Comparison of ENCODE assay signal across 6 cellular contexts in the genomic region with DNA sequence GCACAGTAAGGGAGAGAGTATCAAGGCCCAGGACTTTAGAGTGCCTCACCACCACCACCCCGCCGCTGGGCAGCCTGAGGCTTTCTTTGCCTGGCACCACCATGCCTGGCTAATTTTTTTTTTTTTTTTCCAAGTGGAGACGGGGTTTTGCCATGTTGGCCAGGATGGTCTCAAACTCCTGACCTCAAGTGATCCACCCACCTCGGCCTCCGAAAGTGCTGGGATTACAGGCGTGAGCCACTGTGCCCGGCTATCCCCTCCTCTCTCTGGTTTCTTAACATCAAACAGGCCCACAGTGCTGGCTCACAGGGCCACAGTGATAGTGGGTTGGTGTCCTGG. TPM values are rescaled to one million over a fixed set of nuclear protein-coding genes. Genes with fewer than 3 reads are reported as not detected.
DNase-seq lines count a peak whose midpoint lies in the region; ATAC-seq, FAIRE-seq and TF ChIP-seq lines count a peak whose summit lies in the region.
"Not testable (repeated sequence)": the region's sequence is repeated elsewhere in the genome, so short reads cannot be mapped to it uniquely, and the experiment has no call there.

No MANE protein-coding gene starts in this region.

- H3K4me3 Mint-ChIP-seq in T-cell (peak overlapping the region; percentile 68 to 78 (median 72)), nephron (peak overlapping the region in 2 of 3 experiments; percentile 57 to 60)

- H3K4me3 ChIP-seq in GM06990 (replicated peaks; ENCODE audit: low read depth, low read length) (peak overlapping the region; percentile 67), K562 (peak overlapping the region; percentile 10), thoracic aorta (peak overlapping the region; percentile 64)
- not testable (repeated sequence) for H3K4me3 ChIP-seq in cardiac muscle cell

- not testable (repeated sequence) for FAIRE-seq in K562 (lab: Jason Lieb, UNC)

- H3K4me2 ChIP-seq in K562 (ENCODE audit: insufficient read depth, low read length) = peak overlapping the region; percentile 88

- peaks cover 23% of the 10 kb centered on the region; the same call in 1 of the 2 replicates for H4K20me1 ChIP-seq in K562 (replicated peaks; ENCODE audit: control insufficient read depth, insufficient read depth, low read length)

- H3K36me3 ChIP-seq in GM06990 (ENCODE audit: control insufficient read depth, insufficient read depth, low read length) (peaks cover 31% of the 10 kb centered on the region), K562 (ENCODE audit: control insufficient read depth, insufficient read depth, low read length) (peaks cover 67% of the 10 kb centered on the region)
- H3K36me3 ChIP-seq in cardiac muscle cell, thoracic aorta: not testable (repeated sequence)

- H3K4me1 Mint-ChIP-seq in T-cell = peaks cover 63 to 70% (median 64%) of the 10 kb centered on the region in 3 donors
- peaks cover 13% of the 10 kb centered on the region for H3K4me1 Mint-ChIP-seq in nephron

- H3K9me1 ChIP-seq in K562 (ENCODE audit: control insufficient read depth, insufficient read depth, low read length) = not testable (repeated sequence)

- peak overlapping the region; percentile 73 for H3K27ac ChIP-seq in K562 (ENCODE audit: extremely low read depth, low read depth, low read length)
- H3K27ac ChIP-seq in cardiac muscle cell = peak overlapping the region; percentile 12
- H3K27ac ChIP-seq in thoracic aorta = peak overlapping the region; percentile 85 to 96

- in situ Hi-C loops in K562 (cut with MboI) = not testable (repeated sequence)

- H2AFZ ChIP-seq in K562 (ENCODE audit: low read depth, low read length) = not testable (repeated sequence)

- TF ChIP-seq POLR2A in K562 (conservative IDR thresholded peaks at IDR 0.05) = not testable (repeated sequence)

- TF ChIP-seq CTCF in GM06990 (IDR thresholded peaks at IDR 0.05; ENCODE audit: insufficient read depth, low read length, poor library complexity, severe bottlenecking); K562 (IDR thresholded peaks at IDR 0.05 in 2 of 3, conservative IDR thresholded peaks at IDR 0.05 in 1 of 3; ENCODE audit: insufficient read depth in 2 of 3, low read depth in 1 of 3, low read length in 3 of 3); cardiac muscle cell (IDR thresholded peaks at IDR 0.05; ENCODE audit: low read depth, low read length); nephron (IDR thresholded peaks at IDR 0.05; ENCODE audit: unreplicated experiment in 3 of 3); thoracic aorta (IDR thresholded peaks at IDR 0.05): not testable (repeated sequence)

- POLR2A ChIA-PET in T-cell (lab: Charles Lee) (interaction anchor here (0.5 to 0.7 kb wide), 2 partner anchors 22 to 178 kb away, joined by 4 to 7 read pairs; no protein-coding TSS in a partner anchor), K562 (lab: Yijun Ruan, JAX) (interaction anchor here (0.6 to 1.4 kb wide), 4 partner anchors 8 to 25 kb away, joined by 3 to 4 read pairs (median 4); no protein-coding TSS in a partner anchor)

- peaks cover 86% of the 10 kb centered on the region for H3K79me2 ChIP-seq in K562 (ENCODE audit: control insufficient read depth, insufficient read depth, low read length)

- not testable (repeated sequence) for DNase-seq in GM06990 (ENCODE audit: extremely low read depth, insufficient read length); K562 (ENCODE audit: extremely low read depth in 1 of 4, low spot score in 3 of 4); cardiac muscle cell (ENCODE audit: low read depth in 1 of 2, low spot score in 1 of 2); thoracic aorta (ENCODE audit: low spot score)
- peak in 1 of 34 experiments; percentile 11 for DNase-seq in T-cell

- TF ChIP-seq RAD21 in K562 (CRISPR knock-in tag; conservative IDR thresholded peaks at IDR 0.05 in 1 of 2, IDR thresholded peaks at IDR 0.05 in 1 of 2) = not testable (repeated sequence)

- H3K36me3 Mint-ChIP-seq in T-cell = peaks cover 17% of the 10 kb centered on the region
- not testable (repeated sequence) for H3K36me3 Mint-ChIP-seq in nephron (ENCODE audit: low read depth)

- CTCF ChIA-PET in T-cell (lab: Charles Lee) = interaction anchor here in 1 of 2 donors (0.6 to 0.9 kb wide), 2 partner anchors 29 to 87 kb away, joined by 4 to 5 read pairs; a partner anchor contains a TSS
- CTCF ChIA-PET in K562 (lab: Yijun Ruan, JAX; ENCODE audit: low intra/inter-chr PET ratio) = not testable (repeated sequence)

- H3K9ac ChIP-seq in K562 (ENCODE audit: insufficient read depth in 1 of 2, low read depth in 2 of 2, low read length in 2 of 2) = peak overlapping the region; percentile 64 to 82

- not testable (repeated sequence) for H3K27me3 Mint-ChIP-seq in T-cell; nephron (ENCODE audit: low read depth)

- not testable (repeated sequence) for TF ChIP-seq EP300 in K562 (IDR thresholded peaks at IDR 0.05; ENCODE audit: low read length)

- H3K4me1 ChIP-seq in K562 (replicated peaks in 1 of 2; ENCODE audit: control insufficient read depth in 2 of 2, insufficient read depth in 2 of 2, low read length in 2 of 2) (peaks cover 27 to 58% of the 10 kb centered on the region in 2 experiments), thoracic aorta (ENCODE audit: control insufficient read depth in 1 of 2, low read depth in 2 of 2) (peaks cover 26 to 53% of the 10 kb centered on the region in 2 donors)
- H3K4me1 ChIP-seq in cardiac muscle cell (ENCODE audit: low read depth) = not testable (repeated sequence)

- BruUV-seq in K562 (replicated peaks; lab: Mats Ljungman, UMichigan) = not testable (repeated sequence)

- not testable (repeated sequence) for H3K27me3 ChIP-seq in GM06990 (replicated peaks; ENCODE audit: control insufficient read depth, insufficient read depth, low read length); K562 (ENCODE audit: control insufficient read depth in 2 of 2, insufficient read depth in 2 of 2, low read length in 2 of 2); cardiac muscle cell; thoracic aorta (replicated peaks; ENCODE audit: insufficient read depth)

- H3K9me3 Mint-ChIP-seq in T-cell, nephron: not testable (repeated sequence)

- H3K9me3 ChIP-seq in K562 (replicated peaks; ENCODE audit: control insufficient read depth, insufficient read depth, low read depth, low read length); cardiac muscle cell (ENCODE audit: low read depth); thoracic aorta: not testable (repeated sequence)

- intact Hi-C loops in K562 (cut with micrococcal nuclease) = not testable (repeated sequence)

- not testable (repeated sequence) for ATAC-seq in T-cell (replicated peaks in 1 of 4); K562; thoracic aorta (ENCODE audit: insufficient number of reproducible peaks, low FRiP score, low read depth)

- 54% methylated on average over 7 of the region's 7 CpGs for WGBS in K562 (ENCODE audit: insufficient coverage, low coverage, missing lambda C conversion rate)

- peak overlapping the region; percentile 93 to 95 for H3K27ac Mint-ChIP-seq in T-cell
- H3K27ac Mint-ChIP-seq in nephron = peak overlapping the region; percentile 34 to 85 (median 84)

RNA-seq across cellular contexts. Expression of a gene that starts 5.1 kb away (rescaled TPM):
- total RNA-seq in T-cell (100 to 1,000 TPM; 131 to 232 (median 203) TPM), K562 (2014; rRNA removed) (357 and 436 TPM in 2 replicates), K562 (2014; rRNA removed; fragmentation: Illumina TruSeq; extraction: Trizol) (77.8 and 81.5 TPM in 2 replicates), K562 (2015; rRNA removed; fragmentation: Illumina TruSeq; extraction: Trizol) (216 and 235 TPM in 2 replicates), K562 (2021) (187 and 221 TPM in 2 replicates), cardiac muscle cell (38.7 and 61.7 TPM in 2 replicates), thoracic aorta (100 to 1,000 TPM; 266 to 350 TPM)
- total RNA-seq in K562 (2011; cell fraction: chromatin; rRNA removed; ENCODE audit: low replicate concordance) = 99.9 and 272 TPM in 2 replicates
- 195 and 204 TPM in 2 replicates for total RNA-seq in K562 (2011; cell fraction: nucleolus; rRNA removed)
- 146 and 192 TPM in 2 replicates for total RNA-seq in K562 (2011; cell fraction: nucleoplasm; rRNA removed)
- polyA plus RNA-seq in K562 (2011; rRNA removed) (211 and 213 TPM in 2 replicates), K562 (2014; fragmentation: Illumina TruSeq; extraction: Trizol) (93.3 and 345 TPM in 2 replicates), K562 (2014; fragmentation: Nextera tagmentation; extraction: Ambion mirVana) (10 to 100 TPM in 1 of 2 experiments, 1 to 10 TPM in 1; 6.7 to 38.7 TPM), K562 (2014; rRNA removed) (308 and 407 TPM in 2 replicates), cardiac muscle cell (49.3 and 56.1 TPM in 2 replicates)
- polyA plus RNA-seq in K562 (2011; cell fraction: cytosol; rRNA removed) = 307 and 633 TPM in 2 replicates
- polyA plus RNA-seq in K562 (2011; cell fraction: nucleus; rRNA removed) = 159 and 253 TPM in 2 replicates
- 510 and 518 TPM in 2 replicates for polyA plus RNA-seq in K562 (2012)
- polyA minus RNA-seq in K562 (2011; rRNA and poly(A)+ RNA removed) = 59.3 and 102 TPM in 2 replicates
- 118 and 133 TPM in 2 replicates for polyA minus RNA-seq in K562 (2011; cell fraction: cytosol; rRNA and poly(A)+ RNA removed)
- polyA minus RNA-seq in K562 (2011; cell fraction: nucleus; rRNA and poly(A)+ RNA removed) = 73.5 and 76.2 TPM in 2 replicates

RNA-seq across cellular contexts. Expression of a gene that starts 28.7 kb away (rescaled TPM):
- total RNA-seq in T-cell = 10 to 100 TPM; 48.1 to 75.7 (median 67.4) TPM
- 27.1 and 32.8 TPM in 2 replicates for total RNA-seq in K562 (2011; cell fraction: chromatin; rRNA removed; ENCODE audit: low replicate concordance)
- 19.1 and 20.0 TPM in 2 replicates for total RNA-seq in K562 (2011; cell fraction: nucleolus; rRNA removed)
- total RNA-seq in K562 (2011; cell fraction: nucleoplasm; rRNA removed) = 28.5 and 49.1 TPM in 2 replicates
- total RNA-seq in K562 (2014; rRNA removed) = 105 and 108 TPM in 2 replicates
- total RNA-seq in K562 (2014; rRNA removed; fragmentation: Illumina TruSeq; extraction: Trizol) = 129 and 138 TPM in 2 replicates
- total RNA-seq in K562 (2015; rRNA removed; fragmentation: Illumina TruSeq; extraction: Trizol) = 161 and 162 TPM in 2 replicates
- 161 and 182 TPM in 2 replicates for total RNA-seq in K562 (2021)
- 31.0 and 72.6 TPM in 2 replicates for polyA plus RNA-seq in K562 (2011; rRNA removed)
- 26.2 and 29.1 TPM in 2 replicates for polyA plus RNA-seq in K562 (2011; cell fraction: cytosol; rRNA removed)
- 22.4 and 28.1 TPM in 2 replicates for polyA plus RNA-seq in K562 (2011; cell fraction: nucleus; rRNA removed)
- polyA plus RNA-seq in K562 (2012) = 165 and 249 TPM in 2 replicates
- polyA plus RNA-seq in K562 (2014; fragmentation: Illumina TruSeq; extraction: Trizol) = 315 and 356 TPM in 2 replicates
- 10 to 100 TPM; 10.2 to 16.0 TPM for polyA plus RNA-seq in K562 (2014; fragmentation: Nextera tagmentation; extraction: Ambion mirVana)
- polyA plus RNA-seq in K562 (2014; rRNA removed) = 185 and 215 TPM in 2 replicates
- polyA minus RNA-seq in K562 (2011; rRNA and poly(A)+ RNA removed) = 20.1 and 24.4 TPM in 2 replicates
- 31.9 and 37.0 TPM in 2 replicates for polyA minus RNA-seq in K562 (2011; cell fraction: cytosol; rRNA and poly(A)+ RNA removed)
- polyA minus RNA-seq in K562 (2011; cell fraction: nucleus; rRNA and poly(A)+ RNA removed) = 5.1 and 6.4 TPM in 2 replicates
- total RNA-seq in cardiac muscle cell = 130 and 181 TPM in 2 replicates
- 75.1 and 81.0 TPM in 2 replicates for polyA plus RNA-seq in cardiac muscle cell
- 10 to 100 TPM; 65.0 to 87.5 TPM for total RNA-seq in thoracic aorta

RNA-seq across cellular contexts. Expression of a gene that starts 29.1 kb away (rescaled TPM):
- total RNA-seq in T-cell (100 to 1,000 TPM in 1 of 5 donors, 10 to 100 TPM in 4; 63.2 to 127 (median 82.3) TPM), K562 (2014; rRNA removed) (247 and 279 TPM in 2 replicates), K562 (2014; rRNA removed; fragmentation: Illumina TruSeq; extraction: Trizol) (214 and 266 TPM in 2 replicates), K562 (2015; rRNA removed; fragmentation: Illumina TruSeq; extraction: Trizol) (211 and 238 TPM in 2 replicates), K562 (2021) (242 and 255 TPM in 2 replicates), cardiac muscle cell (66.9 and 110 TPM in 2 replicates), thoracic aorta (10 to 100 TPM; 52.3 to 78.1 TPM)
- total RNA-seq in K562 (2011; cell fraction: chromatin; rRNA removed; ENCODE audit: low replicate concordance) = 71.4 and 104 TPM in 2 replicates
- 46.8 and 62.5 TPM in 2 replicates for total RNA-seq in K562 (2011; cell fraction: nucleolus; rRNA removed)
- total RNA-seq in K562 (2011; cell fraction: nucleoplasm; rRNA removed) = 67.0 and 82.8 TPM in 2 replicates
- polyA plus RNA-seq in K562 (2011; rRNA removed) (69.4 and 105 TPM in 2 replicates), K562 (2014; fragmentation: Illumina TruSeq; extraction: Trizol) (307 and 342 TPM in 2 replicates), K562 (2014; fragmentation: Nextera tagmentation; extraction: Ambion mirVana) (100 to 1,000 TPM; 275 to 332 TPM), K562 (2014; rRNA removed) (237 and 272 TPM in 2 replicates), cardiac muscle cell (132 and 193 TPM in 2 replicates)
- 77.0 and 96.0 TPM in 2 replicates for polyA plus RNA-seq in K562 (2011; cell fraction: cytosol; rRNA removed)
- polyA plus RNA-seq in K562 (2011; cell fraction: nucleus; rRNA removed) = 42.2 and 50.1 TPM in 2 replicates
- 142 and 298 TPM in 2 replicates for polyA plus RNA-seq in K562 (2012)
- 50.5 and 64.8 TPM in 2 replicates for polyA minus RNA-seq in K562 (2011; rRNA and poly(A)+ RNA removed)
- polyA minus RNA-seq in K562 (2011; cell fraction: cytosol; rRNA and poly(A)+ RNA removed) = 36.5 and 42.6 TPM in 2 replicates
- 16.4 and 18.0 TPM in 2 replicates for polyA minus RNA-seq in K562 (2011; cell fraction: nucleus; rRNA and poly(A)+ RNA removed)

RNA-seq across cellular contexts. Expression of a gene that starts 54.0 kb away (rescaled TPM):
- 10 to 100 TPM; 30.6 to 49.1 (median 40.4) TPM for total RNA-seq in T-cell
- total RNA-seq in K562 (2011; cell fraction: chromatin; rRNA removed; ENCODE audit: low replicate concordance) = 32.7 and 51.7 TPM in 2 replicates
- total RNA-seq in K562 (2011; cell fraction: nucleolus; rRNA removed) = 40.7 and 42.2 TPM in 2 replicates
- total RNA-seq in K562 (2011; cell fraction: nucleoplasm; rRNA removed) = 40.5 and 61.6 TPM in 2 replicates
- total RNA-seq in K562 (2014; rRNA removed) = 55.6 and 87.2 TPM in 2 replicates
- total RNA-seq in K562 (2014; rRNA removed; fragmentation: Illumina TruSeq; extraction: Trizol) = 75.4 and 83.0 TPM in 2 replicates
- 78.7 and 86.1 TPM in 2 replicates for total RNA-seq in K562 (2015; rRNA removed; fragmentation: Illumina TruSeq; extraction: Trizol)
- total RNA-seq in K562 (2021) = 120 and 121 TPM in 2 replicates
- 39.5 and 41.9 TPM in 2 replicates for polyA plus RNA-seq in K562 (2011; rRNA removed)
- polyA plus RNA-seq in K562 (2011; cell fraction: cytosol; rRNA removed) = 61.5 and 87.8 TPM in 2 replicates
- 44.9 and 61.3 TPM in 2 replicates for polyA plus RNA-seq in K562 (2011; cell fraction: nucleus; rRNA removed)
- polyA plus RNA-seq in K562 (2012) = 108 and 132 TPM in 2 replicates
- polyA plus RNA-seq in K562 (2014; fragmentation: Illumina TruSeq; extraction: Trizol) = 96.4 and 107 TPM in 2 replicates
- 100 to 1,000 TPM; 130 to 151 TPM for polyA plus RNA-seq in K562 (2014; fragmentation: Nextera tagmentation; extraction: Ambion mirVana)
- 74.6 and 75.7 TPM in 2 replicates for polyA plus RNA-seq in K562 (2014; rRNA removed)
- polyA minus RNA-seq in K562 (2011; rRNA and poly(A)+ RNA removed) = 42.0 and 57.7 TPM in 2 replicates
- polyA minus RNA-seq in K562 (2011; cell fraction: cytosol; rRNA and poly(A)+ RNA removed) = 31.2 and 36.7 TPM in 2 replicates
- 20.7 and 21.9 TPM in 2 replicates for polyA minus RNA-seq in K562 (2011; cell fraction: nucleus; rRNA and poly(A)+ RNA removed)
- 198 and 216 TPM in 2 replicates for total RNA-seq in cardiac muscle cell
- polyA plus RNA-seq in cardiac muscle cell = 331 and 385 TPM in 2 replicates
- total RNA-seq in thoracic aorta = 10 to 100 TPM; 76.3 to 99.5 TPM

RNA-seq across cellular contexts. Expression of a gene that starts 58.9 kb away (rescaled TPM):
- total RNA-seq in T-cell = 10 to 100 TPM in 3 of 5 donors, 1 to 10 TPM in 2; 5.4 to 11.6 (median 10.5) TPM
- total RNA-seq in K562 (2011; cell fraction: chromatin; rRNA removed; ENCODE audit: low replicate concordance) = 20.1 and 49.2 TPM in 2 replicates
- 22.2 and 25.2 TPM in 2 replicates for total RNA-seq in K562 (2011; cell fraction: nucleolus; rRNA removed)
- total RNA-seq in K562 (2011; cell fraction: nucleoplasm; rRNA removed) = 9.8 and 15.1 TPM in 2 replicates
- 17.1 and 24.4 TPM in 2 replicates for total RNA-seq in K562 (2014; rRNA removed)
- 6.2 and 6.9 TPM in 2 replicates for total RNA-seq in K562 (2014; rRNA removed; fragmentation: Illumina TruSeq; extraction: Trizol)
- 10.3 and 10.5 TPM in 2 replicates for total RNA-seq in K562 (2015; rRNA removed; fragmentation: Illumina TruSeq; extraction: Trizol)
- 12.3 and 16.3 TPM in 2 replicates for total RNA-seq in K562 (2021)
- 4.1 and 5.3 TPM in 2 replicates for polyA plus RNA-seq in K562 (2011; rRNA removed)
- polyA plus RNA-seq in K562 (2011; cell fraction: cytosol; rRNA removed) = 4.6 and 13.2 TPM in 2 replicates
- 8.8 and 19.0 TPM in 2 replicates for polyA plus RNA-seq in K562 (2011; cell fraction: nucleus; rRNA removed)
- 6.9 and 10.9 TPM in 2 replicates for polyA plus RNA-seq in K562 (2012)
- 5.0 and 21.9 TPM in 2 replicates for polyA plus RNA-seq in K562 (2014; fragmentation: Illumina TruSeq; extraction: Trizol)
- polyA plus RNA-seq in K562 (2014; fragmentation: Nextera tagmentation; extraction: Ambion mirVana) = under 1 TPM; 0.46 to 0.57 TPM
- 10.5 and 13.5 TPM in 2 replicates for polyA plus RNA-seq in K562 (2014; rRNA removed)
- polyA minus RNA-seq in K562 (2011; rRNA and poly(A)+ RNA removed) = 3.8 and 5.0 TPM in 2 replicates
- polyA minus RNA-seq in K562 (2011; cell fraction: cytosol; rRNA and poly(A)+ RNA removed) = 4.6 and 7.6 TPM in 2 replicates
- polyA minus RNA-seq in K562 (2011; cell fraction: nucleus; rRNA and poly(A)+ RNA removed) = 6.6 and 8.1 TPM in 2 replicates
- total RNA-seq in cardiac muscle cell = 13.7 and 27.9 TPM in 2 replicates
- 6.1 and 7.8 TPM in 2 replicates for polyA plus RNA-seq in cardiac muscle cell
- total RNA-seq in thoracic aorta = 10 to 100 TPM in 1 of 2 donors, 1 to 10 TPM in 1; 5.1 to 23.7 TPM

Comparison
In these comparisons a context has a peak if more than half of its experiments do, and no peak if none do; other contexts are left out.
1. H3K27ac ChIP-seq: peak in every context shown above with its lines; median percentile 90 in thoracic aorta; 73 in K562; 12 in cardiac muscle cell.